Comparison of ENCODE assay signal across 10 cellular contexts in genomic region chr3:183265157-183265642, GRCh38. TPM values are rescaled to one million over a fixed set of nuclear protein-coding genes. Genes with fewer than 3 reads are reported as not detected.
DNase-seq lines count a peak whose midpoint lies in the region; ATAC-seq, FAIRE-seq and TF ChIP-seq lines count a peak whose summit lies in the region.
"Had no signal": no experiment of that assay in that cellular context is flagged by ENCODE, and none has a peak within 500 bp of the region (broad histone marks: within the 10 kb centered on the region; RNA-seq: fewer than 3 reads in every experiment).

No MANE protein-coding gene starts in this region.

- DNase-seq in H54 (ENCODE audit: insufficient read length, low spot score): no peak
- DNase-seq in PC-9: peak in 1 of 2 experiments; percentile 68
- peak; percentile 74 for DNase-seq in fibroblast of mammary gland (ENCODE audit: low read depth)
- DNase-seq in neural crest cell (ENCODE audit: low read depth, low spot score): peak; percentile 52
- no peak for DNase-seq in frontal cortex (ENCODE audit: low spot score in 2 of 2)
- DNase-seq in type B pancreatic cell (ENCODE audit: extremely low spot score, unreplicated experiment): no peak
- DNase-seq: kidney had no signal

- H3K27ac ChIP-seq in PC-9: peak overlapping the region; percentile 85

- CTCF ChIA-PET in PC-9 (lab: Charles Lee): interaction anchor here (0.6 to 1.5 kb wide), 8 partner anchors 10 to 106 kb away, joined by 3 to 7 read pairs (median 4); no protein-coding TSS in a partner anchor

- H2AFZ ChIP-seq in PC-9: no peak overlapping the region

- no peaks in the 10 kb centered on the region for H3K9me3 ChIP-seq in PC-9 (ENCODE audit: insufficient read depth, low read depth)

- H3K9me3 Mint-ChIP-seq in neural crest cell: no peaks in the 10 kb centered on the region
- H3K9me3 Mint-ChIP-seq in type B pancreatic cell: no peaks in the 10 kb centered on the region
- H3K9me3 Mint-ChIP-seq: activated T-cell treated with anti-CD3 and anti-CD28 coated beads, Interleukin-2, amount 50 U/mL, for 24 hours had no signal

- no TSS peak for BruUV-seq in PC-9 (replicated peaks; lab: Mats Ljungman, UMichigan)

- H3K36me3 Mint-ChIP-seq in neural crest cell (ENCODE audit: low read depth): peaks cover 4% of the 10 kb centered on the region
- peaks cover 5% of the 10 kb centered on the region for H3K36me3 Mint-ChIP-seq in type B pancreatic cell

- H3K4me1 Mint-ChIP-seq in neural crest cell: peaks cover 13% of the 10 kb centered on the region
- peaks cover 19% of the 10 kb centered on the region for H3K4me1 Mint-ChIP-seq in type B pancreatic cell (ENCODE audit: unreplicated experiment)

- no peak for ATAC-seq in GM18517 (IDR thresholded peaks at IDR 0.05; ENCODE audit: unreplicated experiment)
- ATAC-seq in GM18909 (IDR thresholded peaks at IDR 0.05; ENCODE audit: poor library complexity, unreplicated experiment): no peak

- peaks cover 66% of the 10 kb centered on the region for H3K4me1 ChIP-seq in PC-9 (replicated peaks; ENCODE audit: insufficient read depth)

- H4K20me1 ChIP-seq in PC-9 (ENCODE audit: insufficient read depth): no peaks in the 10 kb centered on the region; the same call in 1 of the 2 replicates

- intact Hi-C loops in PC-9 (cut with micrococcal nuclease; ENCODE audit: unreplicated experiment): loop anchor here (1.0 to 5.0 kb wide), 3 partner anchors 10 to 473 kb away; partner anchors contain the start of gene ATP11B

- H3K36me3 ChIP-seq in PC-9 (ENCODE audit: low read depth): peaks cover 17% of the 10 kb centered on the region

- POLR2A ChIA-PET in PC-9 (lab: Charles Lee; ENCODE audit: unreplicated experiment): interaction anchor here (0.6 to 1.4 kb wide), 6 partner anchors 10 to 1745 kb away, joined by 3 to 27 read pairs (median 4); partner anchors contain the start of gene B3GNT5

- TF ChIP-seq POLR2A in H54 (IDR thresholded peaks at IDR 0.05; ENCODE audit: low read depth, low read length): no peak

- no peaks in the 10 kb centered on the region for H3K9me2 ChIP-seq in PC-9 (ENCODE audit: insufficient read depth)

- no peak for TF ChIP-seq CTCF in PC-9 (conservative IDR thresholded peaks at IDR 0.05)
- no peak for TF ChIP-seq CTCF in fibroblast of mammary gland (conservative IDR thresholded peaks at IDR 0.05; ENCODE audit: control insufficient read depth, insufficient read depth, low read depth, low read length)
- TF ChIP-seq CTCF in neural crest cell (conservative IDR thresholded peaks at IDR 0.05): no peak
- no peak for TF ChIP-seq CTCF in type B pancreatic cell (conservative IDR thresholded peaks at IDR 0.05)

- peak; percentile 85 for FAIRE-seq in H54 (lab: Jason Lieb, UNC)
- no peak for FAIRE-seq in frontal cortex (lab: Jason Lieb, UNC)
- FAIRE-seq: kidney had no signal

- H3K4me2 ChIP-seq in PC-9: peak overlapping the region; percentile 68

- H3K4me3 ChIP-seq in PC-9: no peak overlapping the region; the same call in 1 of the 2 replicates
- peak overlapping the region; percentile 1 for H3K4me3 ChIP-seq in fibroblast of mammary gland (ENCODE audit: control insufficient read depth, low read depth, low read length)

- H3K27ac Mint-ChIP-seq in neural crest cell (ENCODE audit: unreplicated experiment) (no peak overlapping the region), type B pancreatic cell (no peak overlapping the region)
- H3K27ac Mint-ChIP-seq: activated T-cell treated with anti-CD3 and anti-CD28 coated beads, Interleukin-2, amount 50 U/mL, for 24 hours had no signal

- H3K27me3 Mint-ChIP-seq in neural crest cell (ENCODE audit: low read depth) (no peaks in the 10 kb centered on the region), type B pancreatic cell (no peaks in the 10 kb centered on the region)
- H3K27me3 Mint-ChIP-seq: activated T-cell treated with anti-CD3 and anti-CD28 coated beads, Interleukin-2, amount 50 U/mL, for 24 hours had no signal

- peaks cover 96% of the 10 kb centered on the region for H3K79me2 ChIP-seq in PC-9 (ENCODE audit: low read depth)

- no peaks in the 10 kb centered on the region for H3K27me3 ChIP-seq in PC-9 (ENCODE audit: insufficient read depth, low read depth)

- H3K4me3 Mint-ChIP-seq in neural crest cell (no peak overlapping the region), type B pancreatic cell (no peak overlapping the region)
- H3K4me3 Mint-ChIP-seq: activated T-cell treated with anti-CD3 and anti-CD28 coated beads, Interleukin-2, amount 50 U/mL, for 24 hours had no signal

- peaks cover 48% of the 10 kb centered on the region for H3F3A ChIP-seq in PC-9 (ENCODE audit: insufficient read depth, low read depth)

RNA-seq across cellular contexts. Expression of gene B3GNT5, which starts 12.1 kb away (rescaled TPM):
- total RNA-seq in PC-9 (2021): 30.7 and 33.6 TPM in 2 replicates
- total RNA-seq in neural crest cell: 38.3 and 39.4 TPM in 2 replicates
- total RNA-seq in frontal cortex: 19.2 TPM
- total RNA-seq in type B pancreatic cell (ENCODE audit: low replicate concordance): 28.7 and 37.0 TPM in 2 replicates

Comparison
In these comparisons a context has a peak if more than half of its experiments do, and no peak if none do; other contexts are left out.
1. DNase-seq: peak in fibroblast of mammary gland (single experiment) and neural crest cell (single experiment); none in H54 (single experiment), frontal cortex (0 of 2) and type B pancreatic cell (single experiment).